ENCODE assay signal across 8 cellular contexts in genomic region chr1:45583666-45584350, GRCh38. TPM values are rescaled to one million over a fixed set of nuclear protein-coding genes. Genes with fewer than 3 reads are reported as not detected.
DNase-seq lines count a peak whose midpoint lies in the region; ATAC-seq and TF ChIP-seq lines count a peak whose summit lies in the region.

NASP (plus strand) TSS chr1:45584041; CDS start chr1:45584147, 106 bp downstream.

- peak within 1 kb of the TSS; percentile 99 for H3K27ac Mint-ChIP-seq in activated CD8-positive, alpha-beta T cell treated with anti-CD3 and anti-CD28 coated beads for 36 hours

- no peaks in the 10 kb centered on the region for H3K9me3 Mint-ChIP-seq in activated CD8-positive, alpha-beta T cell treated with anti-CD3 and anti-CD28 coated beads for 36 hours

- POLR2A ChIA-PET in activated CD8-positive, alpha-beta T cell treated with anti-CD3 and anti-CD28 coated beads for 36 hours (lab: Charles Lee) = interaction anchor here (0.7 to 6.2 kb wide), 25 partner anchors 9 to 952 kb away, joined by 3 to 53 read pairs (median 6); partner anchors contain the start of genes AKR1A1, GPBP1L1, MMACHC and MUTYH

- TF ChIP-seq CTCF in activated CD8-positive, alpha-beta T cell treated with anti-CD3 and anti-CD28 coated beads for 36 hours (IDR thresholded peaks at IDR 0.05) = no peak
- TF ChIP-seq CTCF in lung (IDR thresholded peaks at IDR 0.05; ENCODE audit: control extremely low read depth, extremely low read depth) = no peak

- 0 to 1% methylated on average over 37 to 41 of the region's 41 CpGs for WGBS in lung, 2 donors

- CTCF ChIA-PET in activated CD8-positive, alpha-beta T cell treated with anti-CD3 and anti-CD28 coated beads for 36 hours (lab: Charles Lee) = interaction anchor here (1.8 to 8.4 kb wide), 3 partner anchors 14 to 243 kb away, joined by 5 to 68 read pairs (median 11); partner anchors contain the start of gene MUTYH

- H3K4me1 ChIP-seq in lung (ENCODE audit: control insufficient read depth in 2 of 2, insufficient read depth in 2 of 2, low read length in 2 of 2) = peaks cover 8 to 11% of the 10 kb centered on the region in 2 donors

- no peaks in the 10 kb centered on the region for H3K27me3 ChIP-seq in lung (ENCODE audit: control insufficient read depth, insufficient read depth)

- peak within 1 kb of the TSS; percentile 89 to 97 for H3K27ac ChIP-seq in lung (ENCODE audit: low read depth in 1 of 2, low read length in 1 of 2)

- H3K4me3 Mint-ChIP-seq in activated CD8-positive, alpha-beta T cell treated with anti-CD3 and anti-CD28 coated beads for 36 hours = peak within 1 kb of the TSS; percentile 96

- H3K4me3 ChIP-seq in lung = peak within 1 kb of the TSS; percentile 87

- intact Hi-C loops in activated CD8-positive, alpha-beta T cell treated with anti-CD3 and anti-CD28 coated beads for 36 hours (cut with micrococcal nuclease) = loop anchor here (5.0 to 10.0 kb wide), 3 partner anchors 62 to 239 kb away; partner anchors contain the start of genes GPBP1L1, MUTYH, PRDX1 and TMEM69

- H3K36me3 ChIP-seq in lung (ENCODE audit: control insufficient read depth in 2 of 2, insufficient read depth in 2 of 2, low read length in 2 of 2) = no peaks in the 10 kb centered on the region

- no peaks in the 10 kb centered on the region for H3K27me3 Mint-ChIP-seq in activated CD8-positive, alpha-beta T cell treated with anti-CD3 and anti-CD28 coated beads for 36 hours

- H3K36me3 Mint-ChIP-seq in activated CD8-positive, alpha-beta T cell treated with anti-CD3 and anti-CD28 coated beads for 36 hours (ENCODE audit: low read depth) = peaks cover 17% of the 10 kb centered on the region

- no peaks in the 10 kb centered on the region for H3K9me3 ChIP-seq in lung (ENCODE audit: control insufficient read depth in 2 of 2, insufficient read depth in 1 of 2, low read length in 1 of 2)

- H3K4me1 Mint-ChIP-seq in activated CD8-positive, alpha-beta T cell treated with anti-CD3 and anti-CD28 coated beads for 36 hours (ENCODE audit: low read depth) = peaks cover 22% of the 10 kb centered on the region

- peak; percentile 78 for DNase-seq in CMK (ENCODE audit: low read depth)
- peak; percentile 80 for DNase-seq in NCI-H82 treated with DMSO at 0.1 percent for 48 hours (lab: John Stamatoyannopoulos, UW; ENCODE audit: unreplicated experiment)
- peak; percentile 93 for DNase-seq in activated CD8-positive, alpha-beta T cell treated with anti-CD3 and anti-CD28 coated beads for 36 hours
- DNase-seq in ecto neural progenitor cell (ENCODE audit: low spot score) = peak; percentile 96
- DNase-seq in lung (ENCODE audit: low spot score) = peak; percentile 91
- DNase-seq in stimulated activated CD4-positive, alpha-beta T cell treated with anti-CD3 and anti-CD28 coated beads, TNF-alpha, amount 100 ng/mL, for 24 hours (ENCODE audit: low read depth in 3 of 3) = peak; percentile 89 to 92 (median 91)

- ATAC-seq in GM19455 (IDR thresholded peaks at IDR 0.05; ENCODE audit: unreplicated experiment) = peak; percentile 48
- ATAC-seq in HG03575 (IDR thresholded peaks at IDR 0.05; ENCODE audit: extremely low read depth, insufficient number of reproducible peaks, low FRiP score, unreplicated experiment) = peak; percentile 19
- peak; percentile 65 for ATAC-seq in activated CD8-positive, alpha-beta T cell treated with anti-CD3 and anti-CD28 coated beads for 36 hours
- peak; percentile 87 for ATAC-seq in lung (ENCODE audit: insufficient read depth, low FRiP score)

RNA-seq across cellular contexts. Expression of gene NASP, which starts in this region (rescaled TPM):
- total RNA-seq in activated CD8-positive, alpha-beta T cell treated with anti-CD3 and anti-CD28 coated beads for 36 hours = 100 to 1,000 TPM; 227 to 246 TPM
- total RNA-seq in lung = 10 to 100 TPM; 56.8 to 90.9 TPM
- polyA plus RNA-seq in lung = 100 to 1,000 TPM in 1 of 2 donors, 10 to 100 TPM in 1; 87.8 to 110 TPM

Comparison
In these comparisons a context has a peak if more than half of its experiments do, and no peak if none do; other contexts are left out.
1. Peak in every context shown above with its lines: DNase-seq, ATAC-seq, H3K4me3 ChIP-seq and H3K27ac ChIP-seq.
2. ATAC-seq: peak in every context shown above with its lines; median percentile 87 in lung; 65 in activated CD8-positive, alpha-beta T cell treated with anti-CD3 and anti-CD28 coated beads for 36 hours; 48 in GM19455; 19 in HG03575.